Comparison of ENCODE assay signal across 15 cellular contexts in the genomic region with DNA sequence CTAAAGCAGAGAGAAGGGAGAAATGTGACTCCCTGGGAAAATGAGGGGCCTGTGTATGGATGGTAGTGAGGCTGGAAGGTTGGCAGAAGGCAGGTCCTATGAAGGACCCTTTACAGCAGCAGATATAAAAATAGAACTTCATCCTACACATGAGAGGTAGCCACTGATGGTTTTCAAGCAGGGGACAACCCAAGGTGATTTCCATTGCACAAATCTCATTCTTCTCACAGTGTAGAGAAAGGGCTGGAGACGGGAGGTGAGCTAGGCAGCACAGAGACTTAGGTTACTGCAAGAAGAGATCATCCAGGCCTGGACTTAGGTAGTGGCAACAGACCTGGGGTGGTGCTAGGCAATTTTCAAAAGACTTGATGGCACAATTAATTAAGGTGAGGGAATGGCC. TPM values are rescaled to one million over a fixed set of nuclear protein-coding genes. Genes with fewer than 3 reads are reported as not detected.
A peak's percentile ranks its signal among the peaks of the same experiment; 100 is the strongest.
DNase-seq lines count a peak whose midpoint lies in the region; ATAC-seq, FAIRE-seq and TF ChIP-seq lines count a peak whose summit lies in the region.
"Had no signal": no experiment of that assay in that cellular context is flagged by ENCODE, and none has a peak within 500 bp of the region (broad histone marks: within the 10 kb centered on the region; RNA-seq: fewer than 3 reads in every experiment).

No MANE protein-coding gene starts in this region.

- H3K9me3 ChIP-seq in astrocyte (ENCODE audit: insufficient read depth, low read depth, low read length): no peaks in the 10 kb centered on the region
- H3K9me3 ChIP-seq: left lung, neutrophil, Peyer's patch had no signal

- H3K36me3 Mint-ChIP-seq in astrocyte (ENCODE audit: low read depth, unreplicated experiment): peaks cover 26% of the 10 kb centered on the region

- ATAC-seq in GM18502 (IDR thresholded peaks at IDR 0.05; ENCODE audit: poor library complexity, unreplicated experiment): peak; percentile 70
- peak; percentile 43 for ATAC-seq in GM21367 (IDR thresholded peaks at IDR 0.05; ENCODE audit: unreplicated experiment)
- peak; percentile 50 for ATAC-seq in HG03039 (IDR thresholded peaks at IDR 0.05; ENCODE audit: unreplicated experiment)
- ATAC-seq: left lung had no signal

- H3K9ac ChIP-seq in astrocyte (ENCODE audit: low read length): no peak overlapping the region

- TF ChIP-seq CTCF in astrocyte (IDR thresholded peaks at IDR 0.05; ENCODE audit: insufficient read depth, low read depth, low read length): no peak

- peaks cover 5% of the 10 kb centered on the region for H3K9me3 Mint-ChIP-seq in astrocyte (ENCODE audit: unreplicated experiment)
- H3K9me3 Mint-ChIP-seq: CD8-positive, alpha-beta memory T cell had no signal

- no peak overlapping the region for H3K4me2 ChIP-seq in astrocyte (ENCODE audit: low read length)

- no peaks in the 10 kb centered on the region for H3K27me3 ChIP-seq in astrocyte (ENCODE audit: insufficient read depth, low read length)
- H3K27me3 ChIP-seq: left lung, neutrophil, Peyer's patch had no signal

- no peak overlapping the region for H3K4me3 Mint-ChIP-seq in astrocyte (ENCODE audit: unreplicated experiment)
- H3K4me3 Mint-ChIP-seq: CD8-positive, alpha-beta memory T cell had no signal

- DNase-seq in astrocyte (ENCODE audit: low read depth) (no peak), NCI-H2029 (lab: John Stamatoyannopoulos, UW) (no peak), H4 (ENCODE audit: low spot score) (no peak), SIG-M5 treated with dmso at 0.1 percent for 504 hours (lab: John Stamatoyannopoulos, UW; ENCODE audit: unreplicated experiment) (no peak), AG08396 (ENCODE audit: low spot score) (no peak)
- DNase-seq: CD8-positive, alpha-beta memory T cell; left lung; NCI-H146; Peyer's patch; stimulated activated CD4-positive, alpha-beta T cell treated with anti-CD3 and anti-CD28 coated beads, Interleukin-4, amount 100 ng/mL, for 4 hours had no signal

- peaks cover 100% of the 10 kb centered on the region for H3K79me2 ChIP-seq in astrocyte (ENCODE audit: insufficient read depth, low read length)

- H3K4me3 ChIP-seq in astrocyte (ENCODE audit: insufficient read depth, low read depth, low read length): no peak overlapping the region
- H3K4me3 ChIP-seq: left lung, Peyer's patch had no signal

- peaks cover 88% of the 10 kb centered on the region for H3K4me1 ChIP-seq in astrocyte (ENCODE audit: insufficient read depth, low read length)

- H4K20me1 ChIP-seq in astrocyte (ENCODE audit: insufficient read depth, low read length): peaks cover 30% of the 10 kb centered on the region

- H3K27me3 Mint-ChIP-seq in astrocyte (ENCODE audit: low read depth, unreplicated experiment): no peaks in the 10 kb centered on the region
- H3K27me3 Mint-ChIP-seq: CD8-positive, alpha-beta memory T cell had no signal

- FAIRE-seq in astrocyte (lab: Jason Lieb, UNC): no peak
- FAIRE-seq: frontal cortex had no signal

- H2AFZ ChIP-seq in astrocyte (ENCODE audit: low read depth, low read length): no peak overlapping the region

- H3K36me3 ChIP-seq in astrocyte (ENCODE audit: insufficient read depth, low read length): peaks cover 10% of the 10 kb centered on the region
- H3K36me3 ChIP-seq: left lung, neutrophil, Peyer's patch had no signal

- H3K4me1 Mint-ChIP-seq in astrocyte (ENCODE audit: low read depth, unreplicated experiment): peaks cover 92% of the 10 kb centered on the region

- H3K27ac Mint-ChIP-seq in astrocyte (ENCODE audit: unreplicated experiment): peak overlapping the region; percentile 47

- peak overlapping the region; percentile 87 for H3K27ac ChIP-seq in astrocyte (ENCODE audit: low read depth, low read length)
- H3K27ac ChIP-seq: left lung, neutrophil, Peyer's patch had no signal

RNA-seq across cellular contexts. Expression of gene TRAM2, which starts 30.7 kb away (rescaled TPM):
- 88.7 and 93.4 TPM in 2 replicates for total RNA-seq in astrocyte
- 28.2 and 29.7 TPM in 2 replicates for total RNA-seq in H4 (2014; rRNA removed; shearing (Covaris generic))
